8 cellular contexts compared by ENCODE assay signal in the genomic region with DNA sequence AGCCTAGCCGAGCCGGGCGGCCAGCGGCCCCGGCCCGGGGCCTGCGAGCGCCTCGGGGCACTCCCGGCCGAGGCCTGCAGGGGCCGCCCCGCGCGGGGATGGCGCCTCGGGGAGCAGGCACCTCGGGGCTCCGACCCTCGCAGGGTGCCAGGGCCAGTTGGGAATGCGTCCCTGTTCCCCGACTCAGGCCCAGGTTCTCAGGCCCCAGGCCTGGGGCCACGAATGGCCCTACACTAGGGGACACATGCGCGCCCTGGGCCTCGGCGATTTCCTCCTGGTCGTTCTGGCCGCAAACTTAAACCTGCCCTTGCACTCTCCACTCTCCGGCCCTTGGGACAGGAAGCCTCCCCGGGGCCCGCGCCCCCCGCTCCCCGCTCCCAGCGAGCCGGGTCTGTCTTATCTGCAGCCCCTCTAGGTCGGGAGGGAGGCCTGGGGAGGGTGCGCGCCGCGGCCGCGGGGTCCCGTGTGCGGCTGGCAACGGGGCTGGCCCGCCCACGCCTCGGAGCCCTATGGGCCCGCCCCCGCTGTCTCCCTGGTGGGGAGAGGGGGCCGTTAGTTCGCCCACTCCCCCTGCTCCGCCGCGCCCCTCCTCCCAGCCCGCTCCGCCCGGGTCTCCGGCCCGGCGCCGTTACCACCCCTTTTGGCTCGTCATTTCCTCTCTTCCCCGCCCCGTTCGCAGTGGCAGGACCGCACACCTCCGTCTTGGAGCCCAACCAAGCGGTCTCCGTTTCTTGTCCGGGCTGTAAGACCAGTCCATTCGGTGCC. TPM values are rescaled to one million over a fixed set of nuclear protein-coding genes. Genes with fewer than 3 reads are reported as not detected.
DNase-seq lines count a peak whose midpoint lies in the region; ATAC-seq, FAIRE-seq and TF ChIP-seq lines count a peak whose summit lies in the region.

No MANE protein-coding gene starts in this region.

- FAIRE-seq in pancreas (lab: Jason Lieb, UNC): no peak

- H3K27me3 ChIP-seq in pancreas: no peaks in the 10 kb centered on the region
- H3K27me3 ChIP-seq in thyroid gland: no peaks in the 10 kb centered on the region

- peak overlapping the region; percentile 99 for H3K4me3 Mint-ChIP-seq in activated naive CD8-positive, alpha-beta T cell

- peak overlapping the region; percentile 98 to 100 (median 99) for H3K27ac ChIP-seq in pancreas
- peak overlapping the region; percentile 95 to 100 (median 99) for H3K27ac ChIP-seq in thyroid gland

- 0 to 1% methylated on average over 48 to 74 of the region's 74 CpGs for WGBS in pancreas, 2 donors
- 0 to 1% methylated on average over 26 to 30 of the region's 74 CpGs for WGBS in thyroid gland, 2 donors

- H3K9me3 ChIP-seq in pancreas: no peaks in the 10 kb centered on the region
- no peaks in the 10 kb centered on the region for H3K9me3 ChIP-seq in thyroid gland

- H3K27ac Mint-ChIP-seq in activated naive CD8-positive, alpha-beta T cell: peak overlapping the region; percentile 98

- TF ChIP-seq POLR2A in thyroid gland (IDR thresholded peaks at IDR 0.05): peak; percentile 88 to 90

- H3K9me3 Mint-ChIP-seq in activated naive CD8-positive, alpha-beta T cell (ENCODE audit: low read depth): no peaks in the 10 kb centered on the region

- H3K4me1 ChIP-seq in pancreas (peaks cover 7 to 34% (median 33%) of the 10 kb centered on the region in 3 donors), thyroid gland (peaks cover 37 to 39% of the 10 kb centered on the region in 2 donors)

- H3K4me3 ChIP-seq in pancreas: peak overlapping the region; percentile 89 to 98 (median 94)
- H3K4me3 ChIP-seq in thyroid gland (replicated peaks in 1 of 3): peak overlapping the region; percentile 56 to 82 (median 81)

- DNase-seq in GDM1 (lab: John Stamatoyannopoulos, UW): peak; percentile 82
- peak; percentile 75 for DNase-seq in HCEC 1CT
- peak; percentile 65 for DNase-seq in MV-4-11 (lab: John Stamatoyannopoulos, UW)
- peak; percentile 65 for DNase-seq in SKM-1 (lab: John Stamatoyannopoulos, UW; ENCODE audit: unreplicated experiment)
- DNase-seq in head of caudate nucleus: peak; percentile 46 to 86 (median 76)
- DNase-seq in pancreas: peak; percentile 88 to 93 (median 90)
- peak; percentile 92 to 93 for DNase-seq in thyroid gland

- intact Hi-C loops in head of caudate nucleus (cut with DNase I) (no loop called here), pancreas (cut with DNase I) (no loop called here), thyroid gland (cut with DNase I) (no loop called here)

- ATAC-seq in pancreas: peak; percentile 32 to 49 (median 36)

- TF ChIP-seq CTCF in pancreas (IDR thresholded peaks at IDR 0.05) (peak in 2 of 4 donors; percentile 20 to 21), thyroid gland (IDR thresholded peaks at IDR 0.05) (peak in 3 of 6 experiments; percentile 47 to 52 (median 50))

- H3K36me3 ChIP-seq in pancreas (peaks cover 0 to 4% (median 0%) of the 10 kb centered on the region in 3 donors), thyroid gland (no peaks in the 10 kb centered on the region)

- peaks cover 5% of the 10 kb centered on the region for H3K36me3 Mint-ChIP-seq in activated naive CD8-positive, alpha-beta T cell

- no peaks in the 10 kb centered on the region for H3K27me3 Mint-ChIP-seq in activated naive CD8-positive, alpha-beta T cell

- H3K4me1 Mint-ChIP-seq in activated naive CD8-positive, alpha-beta T cell (ENCODE audit: low read depth): peaks cover 54% of the 10 kb centered on the region

RNA-seq across cellular contexts. Expression of a gene that starts 0.6 kb away (rescaled TPM):
- 10 to 100 TPM in 2 of 6 donors, 1 to 10 TPM in 4; 5.9 to 14.1 (median 7.8) TPM for total RNA-seq in pancreas
- polyA plus RNA-seq in pancreas: 10 to 100 TPM in 1 of 2 donors, 1 to 10 TPM in 1; 5.4 to 10.6 TPM
- 10 to 100 TPM; 31.8 to 40.3 (median 36.0) TPM for total RNA-seq in thyroid gland

RNA-seq across cellular contexts. Expression of a gene that starts 1.2 kb away (rescaled TPM):
- total RNA-seq in pancreas (10 to 100 TPM; 16.0 to 26.9 (median 20.6) TPM), thyroid gland (10 to 100 TPM; 23.6 to 31.7 (median 25.4) TPM)
- 10 to 100 TPM; 21.1 to 30.9 TPM for polyA plus RNA-seq in pancreas

RNA-seq across cellular contexts. Expression of a gene that starts 20.4 kb away (rescaled TPM):
- total RNA-seq in pancreas (10 to 100 TPM in 1 of 6 donors, 1 to 10 TPM in 5; 2.7 to 13.2 (median 8.6) TPM), thyroid gland (not detected)
- polyA plus RNA-seq in pancreas: 10 to 100 TPM in 1 of 2 donors, 1 to 10 TPM in 1; 6.6 to 29.6 TPM

RNA-seq across cellular contexts. Expression of a gene that starts 31.1 kb away (rescaled TPM):
- total RNA-seq in pancreas (under 1 TPM in 1 of 6 donors, not detected in 5; 0.28 TPM), thyroid gland (not detected)
- polyA plus RNA-seq in pancreas: under 1 TPM; 0.12 to 0.42 TPM

RNA-seq across cellular contexts. Expression of a gene that starts 34.4 kb away (rescaled TPM):
- total RNA-seq in pancreas (10 to 100 TPM in 5 of 6 donors, 1 to 10 TPM in 1; 7.2 to 37.6 (median 12.0) TPM), thyroid gland (1 to 10 TPM in 3 of 4 donors, under 1 TPM in 1; 0.93 to 3.6 (median 2.0) TPM)
- polyA plus RNA-seq in pancreas: 10 to 100 TPM; 37.0 to 40.6 TPM

Comparison
In these comparisons a context has a peak if more than half of its experiments do, and no peak if none do; other contexts are left out.
1. Peak in every context shown above with its lines: DNase-seq, ATAC-seq, H3K4me3 ChIP-seq and H3K27ac ChIP-seq.